In genomic region chr1:153963030-153963849, GRCh38 we compare ENCODE assay signal across 8 cellular contexts. TPM values are rescaled to one million over a fixed set of nuclear protein-coding genes. Genes with fewer than 3 reads are reported as not detected.
A peak's percentile ranks its signal among the peaks of the same experiment; 100 is the strongest.
DNase-seq lines count a peak whose midpoint lies in the region; ATAC-seq and TF ChIP-seq lines count a peak whose summit lies in the region.

SLC39A1 (minus strand) TSS chr1:153963537; CDS start chr1:153962715, 822 bp downstream.

- H3K27ac Mint-ChIP-seq in activated CD4-positive, alpha-beta T cell treated with anti-CD3 and anti-CD28 coated beads for 36 hours = peak within 1 kb of the TSS; percentile 94

- H3K4me3 Mint-ChIP-seq in activated CD4-positive, alpha-beta T cell treated with anti-CD3 and anti-CD28 coated beads for 36 hours = peak within 1 kb of the TSS; percentile 81

- CTCF ChIA-PET in activated CD4-positive, alpha-beta T cell treated with anti-CD3 and anti-CD28 coated beads for 36 hours (lab: Charles Lee) = interaction anchor here (0.7 to 3.2 kb wide), 6 partner anchors 12 to 446 kb away, joined by 3 to 26 read pairs (median 6); partner anchors contain the start of genes JTB and RAB13

- intact Hi-C loops in activated CD4-positive, alpha-beta T cell treated with anti-CD3 and anti-CD28 coated beads for 36 hours (cut with DNase I, micrococcal nuclease) = loop anchor here (1.0 to 10.0 kb wide), 7 partner anchors 14 to 428 kb away; partner anchors contain the start of genes S100A6 (in 2 of the 2), DENND4B (in 1 of the 2), JTB (in 1 of the 2) and S100A2 (in 1 of the 2)

- H3K36me3 Mint-ChIP-seq in activated CD4-positive, alpha-beta T cell treated with anti-CD3 and anti-CD28 coated beads for 36 hours (ENCODE audit: low read depth) = peaks cover 21% of the 10 kb centered on the region

- peak; percentile 46 for ATAC-seq in GM19043 (IDR thresholded peaks at IDR 0.05; ENCODE audit: low read depth, unreplicated experiment)
- ATAC-seq in HG03460 (IDR thresholded peaks at IDR 0.05; ENCODE audit: unreplicated experiment) = peak; percentile 51
- peak; percentile 52 for ATAC-seq in activated CD4-positive, alpha-beta T cell treated with anti-CD3 and anti-CD28 coated beads for 36 hours

- DNase-seq in AG09319 (ENCODE audit: extremely low read depth, low read depth) (peak; percentile 89), NCI-H526 (lab: John Stamatoyannopoulos, UW) (peak; percentile 99 to 100), cerebellum (ENCODE audit: low spot score) (peak; percentile 99), kidney glomerular epithelial cell (lab: John Stamatoyannopoulos, UW) (peak; percentile 95)
- DNase-seq in activated CD4-positive, alpha-beta T cell treated with anti-CD3 and anti-CD28 coated beads for 36 hours = peak; percentile 97
- DNase-seq in stimulated activated CD4-positive, alpha-beta T cell treated with anti-CD3 and anti-CD28 coated beads, Interleukin-15, amount 100 ng/mL, for 48 hours (ENCODE audit: low read depth in 2 of 2) = peak; percentile 88 to 96

- H3K9me3 Mint-ChIP-seq in activated CD4-positive, alpha-beta T cell treated with anti-CD3 and anti-CD28 coated beads for 36 hours (ENCODE audit: low read depth) = no peaks in the 10 kb centered on the region

- TF ChIP-seq CTCF in AG09319 (IDR thresholded peaks at IDR 0.05; ENCODE audit: low read depth, low read length) = no peak

- POLR2A ChIA-PET in activated CD4-positive, alpha-beta T cell treated with anti-CD3 and anti-CD28 coated beads for 36 hours (lab: Charles Lee) = interaction anchor here (0.5 to 2.5 kb wide), 10 partner anchors 10 to 59 kb away, joined by 4 to 17 read pairs (median 6); partner anchors contain the start of genes DENND4B, GATAD2B, JTB and RPS27

- no peaks in the 10 kb centered on the region for H3K27me3 Mint-ChIP-seq in activated CD4-positive, alpha-beta T cell treated with anti-CD3 and anti-CD28 coated beads for 36 hours

- H3K4me1 Mint-ChIP-seq in activated CD4-positive, alpha-beta T cell treated with anti-CD3 and anti-CD28 coated beads for 36 hours = peaks cover 48% of the 10 kb centered on the region

RNA-seq across cellular contexts. Expression of gene SLC39A1, which starts in this region (rescaled TPM):
- 10 to 100 TPM; 64.4 to 65.5 TPM for total RNA-seq in activated CD4-positive, alpha-beta T cell treated with anti-CD3 and anti-CD28 coated beads for 36 hours
- total RNA-seq in cerebellum = 22.0 TPM

Comparison
In these comparisons a context has a peak if more than half of its experiments do, and no peak if none do; other contexts are left out.
1. Peak in every context shown above with its lines: DNase-seq and ATAC-seq.